Comparison of ENCODE assay signal across 13 cellular contexts in genomic region chr18:12372406-12372805, GRCh38.
"Had no signal": no experiment of that assay in that cellular context is flagged by ENCODE, and none has a peak within 500 bp of the region (broad histone marks: within the 10 kb centered on the region; RNA-seq: fewer than 3 reads in every experiment).

No MANE protein-coding gene starts in this region.

- DNase-seq: activated B cell treated with CpG ODN at 0.5 μM for 24 hours; activated CD4-positive, alpha-beta T cell treated with anti-CD3 and anti-CD28 coated beads, Interleukin-2, amount 10 ng/mL, durations not matched to agents 7 days and 5 days; activated CD8-positive, alpha-beta memory T cell treated with anti-CD3 and anti-CD28 coated beads for 24 hours; amygdala; effector CD4-positive, alpha-beta T cell; hippocampal formation; pancreas; tibial artery had no signal

- H3K4me2 ChIP-seq: smooth muscle cell had no signal

- H3K27me3 ChIP-seq: gastroesophageal sphincter, pancreas, tibial artery had no signal

- H3K27ac ChIP-seq: tibial artery had no signal

- ATAC-seq: activated naive CD4-positive, alpha-beta T cell treated with anti-CD3 and anti-CD28 coated beads, Interleukin-2, amount 50 U/mL, for 72 hours; gastroesophageal sphincter; pancreas; SK-N-SH treated with all-trans-retinoic acid at 6 μM for 48 hours had no signal

- H3K9me3 ChIP-seq: gastroesophageal sphincter, pancreas, tibial artery had no signal

- H3K4me3 ChIP-seq: gastroesophageal sphincter, lung, pancreas, smooth muscle cell, tibial artery had no signal
